Comparison of ENCODE assay signal across 8 cellular contexts in genomic region chr14:35045798-35046047, GRCh38. TPM values are rescaled to one million over a fixed set of nuclear protein-coding genes. Genes with fewer than 3 reads are reported as not detected.
A peak's percentile ranks its signal among the peaks of the same experiment; 100 is the strongest.
DNase-seq lines count a peak whose midpoint lies in the region; ATAC-seq, FAIRE-seq and TF ChIP-seq lines count a peak whose summit lies in the region.

No MANE protein-coding gene starts in this region.

- H3K4me1 ChIP-seq in DND-41 (ENCODE audit: insufficient read depth, low read length) (peaks cover 26% of the 10 kb centered on the region), OCI-LY3 (ENCODE audit: low read length) (peaks cover 9% of the 10 kb centered on the region), endothelial cell of umbilical vein (ENCODE audit: control insufficient read depth, extremely low read depth, insufficient read depth, low read length) (peaks cover 20% of the 10 kb centered on the region), ovary (ENCODE audit: insufficient read depth) (no peaks in the 10 kb centered on the region)

- BruUV-seq in endothelial cell of umbilical vein (replicated peaks; lab: Mats Ljungman, UMichigan) = TSS peak; percentile 87

- no peaks in the 10 kb centered on the region; the same call in 1 of the 2 replicates for H3K36me3 ChIP-seq in DND-41 (ENCODE audit: insufficient read depth, low read length)
- H3K36me3 ChIP-seq in OCI-LY3 (replicated peaks; ENCODE audit: low read depth, low read length) = no peaks in the 10 kb centered on the region
- no peaks in the 10 kb centered on the region for H3K36me3 ChIP-seq in endothelial cell of umbilical vein (ENCODE audit: control insufficient read depth in 2 of 2, extremely low read depth in 1 of 2, insufficient read depth in 2 of 2, low read length in 2 of 2)
- H3K36me3 ChIP-seq in ovary = no peaks in the 10 kb centered on the region

- TF ChIP-seq EP300 in ovary (IDR thresholded peaks at IDR 0.05) = no peak

- H3K79me2 ChIP-seq in DND-41 (ENCODE audit: insufficient read depth, low read length) (peaks cover 5% of the 10 kb centered on the region), OCI-LY3 (ENCODE audit: low read length) (peaks cover 6% of the 10 kb centered on the region; the same call in 1 of the 2 replicates), endothelial cell of umbilical vein (ENCODE audit: control insufficient read depth, insufficient read depth, low read length) (peaks cover 11% of the 10 kb centered on the region)

- H3K9me3 ChIP-seq in DND-41 (ENCODE audit: insufficient read depth, low read length, severe bottlenecking) (no peaks in the 10 kb centered on the region), OCI-LY3 (ENCODE audit: insufficient read depth, low read length) (no peaks in the 10 kb centered on the region), endothelial cell of umbilical vein (replicated peaks; ENCODE audit: control insufficient read depth, insufficient read depth, low read length) (no peaks in the 10 kb centered on the region), ovary (no peaks in the 10 kb centered on the region)

- H3K4me3 ChIP-seq in DND-41 (ENCODE audit: low read depth in 1 of 2, low read length in 2 of 2) (peak overlapping the region; percentile 79 to 81; a peak in 3 of 4 replicates), OCI-LY3 (ENCODE audit: low read length) (peak overlapping the region; percentile 91), endothelial cell of umbilical vein (replicated peaks in 1 of 3; ENCODE audit: insufficient read depth in 1 of 3, low read depth in 1 of 3, low read length in 3 of 3) (peak overlapping the region; percentile 63 to 91 (median 69)), ovary (peak overlapping the region; percentile 77)

- no peaks in the 10 kb centered on the region for H4K20me1 ChIP-seq in DND-41 (ENCODE audit: insufficient read depth, low read length)
- H4K20me1 ChIP-seq in OCI-LY3 (ENCODE audit: insufficient read depth, low read length) = no peaks in the 10 kb centered on the region
- no peaks in the 10 kb centered on the region for H4K20me1 ChIP-seq in endothelial cell of umbilical vein (replicated peaks; ENCODE audit: control insufficient read depth, extremely low read depth, insufficient read depth, low read length)

- WGBS in ovary, 3 donors = 0% methylated on average over 6 of the region's 6 CpGs

- intact Hi-C loops in endothelial cell of umbilical vein (cut with micrococcal nuclease) = loop anchor here (1.0 to 5.0 kb wide), 4 partner anchors 63 to 367 kb away; partner anchors contain the start of genes BAZ1A, PPP2R3C and SRP54
- intact Hi-C loops in ovary (cut with DNase I) = loop anchor here in 2 of 4 donors (5.0 to 10.0 kb wide), 2 partner anchors 63 to 369 kb away; partner anchors contain the start of gene SRP54 (in 1 of the 2)

- H3K27ac ChIP-seq in DND-41 (ENCODE audit: low read length) (peak overlapping the region; percentile 59), OCI-LY3 (ENCODE audit: low read length) (peak overlapping the region; percentile 71), endothelial cell of umbilical vein (ENCODE audit: insufficient read depth, low read depth, low read length) (peak overlapping the region; percentile 94), ovary (peak overlapping the region; percentile 25 to 92)

- H2AFZ ChIP-seq in DND-41 (ENCODE audit: low read depth, low read length) (peak overlapping the region; percentile 78), OCI-LY3 (ENCODE audit: low read depth, low read length) (peak overlapping the region; percentile 92), endothelial cell of umbilical vein (ENCODE audit: low read depth, low read length) (peak overlapping the region; percentile 90)

- dilution Hi-C loops in endothelial cell of umbilical vein (cut with MboI; ENCODE audit: extremely low pct_ligation_motif_present, low sequenced_read_pairs) = no loop called here

- POLR2A ChIA-PET in endothelial cell of umbilical vein (lab: Charles Lee) = interaction anchor here (0.8 to 1.4 kb wide), 7 partner anchors 19 to 395 kb away, joined by 3 to 10 read pairs (median 4); partner anchors contain the start of genes BAZ1A, NFKBIA and SRP54

- no peak for FAIRE-seq in endothelial cell of umbilical vein (lab: Jason Lieb, UNC)

- DNase-seq in DND-41 = no peak
- DNase-seq in endothelial cell of umbilical vein (ENCODE audit: low read depth, low spot score) = no peak
- DNase-seq in ovary = no peak
- no peak for DNase-seq in amniotic stem cell (lab: John Stamatoyannopoulos, UW)
- no peak for DNase-seq in EL

- TF ChIP-seq POLR2A in endothelial cell of umbilical vein (IDR thresholded peaks at IDR 0.05; ENCODE audit: low read depth, low read length) = no peak
- TF ChIP-seq POLR2A in ovary (IDR thresholded peaks at IDR 0.05) = no peak

- CTCF ChIA-PET in endothelial cell of umbilical vein (lab: Charles Lee) = interaction anchor here (1.1 to 1.8 kb wide), 4 partner anchors 10 to 373 kb away, joined by 3 to 6 read pairs (median 5); no protein-coding TSS in a partner anchor

- peak overlapping the region; percentile 78 for H3K9ac ChIP-seq in DND-41 (ENCODE audit: low read depth, low read length)
- H3K9ac ChIP-seq in OCI-LY3 (ENCODE audit: low read length) = peak overlapping the region; percentile 79
- H3K9ac ChIP-seq in endothelial cell of umbilical vein (replicated peaks; ENCODE audit: extremely low read depth, insufficient read depth, low read length) = peak overlapping the region; percentile 93

- ATAC-seq in DND-41 (ENCODE audit: insufficient read depth, low read depth) = no peak; the same call in 2 of the 3 replicates
- ATAC-seq in GM21526 (IDR thresholded peaks at IDR 0.05; ENCODE audit: low FRiP score, unreplicated experiment) = no peak
- no peak for ATAC-seq in HG03196 (IDR thresholded peaks at IDR 0.05; ENCODE audit: unreplicated experiment)

- TF ChIP-seq CTCF in DND-41 (IDR thresholded peaks at IDR 0.05; ENCODE audit: borderline replicate concordance, extremely low read depth, low read length, poor library complexity, severe bottlenecking) (no peak), OCI-LY3 (IDR thresholded peaks at IDR 0.05; ENCODE audit: low read depth, low read length) (no peak), endothelial cell of umbilical vein (IDR thresholded peaks at IDR 0.05; ENCODE audit: extremely low read depth in 1 of 2, insufficient read depth in 1 of 2, low read depth in 1 of 2, low read length in 2 of 2) (no peak), ovary (IDR thresholded peaks at IDR 0.05) (no peak)

- no peaks in the 10 kb centered on the region for H3K9me1 ChIP-seq in endothelial cell of umbilical vein (replicated peaks; ENCODE audit: control insufficient read depth, extremely low read depth, insufficient read depth, low read length)

- H3K4me2 ChIP-seq in DND-41 (ENCODE audit: insufficient read depth, low read length) (peak overlapping the region; percentile 95), OCI-LY3 (ENCODE audit: low read length) (peak overlapping the region; percentile 74), endothelial cell of umbilical vein (ENCODE audit: insufficient read depth, low read length) (peak overlapping the region; percentile 96)

- H3K27me3 ChIP-seq in DND-41 (ENCODE audit: insufficient read depth, low read length, poor library complexity) = no peaks in the 10 kb centered on the region
- no peaks in the 10 kb centered on the region for H3K27me3 ChIP-seq in OCI-LY3 (ENCODE audit: low read depth, low read length)
- no peaks in the 10 kb centered on the region for H3K27me3 ChIP-seq in endothelial cell of umbilical vein (ENCODE audit: control insufficient read depth in 2 of 2, insufficient read depth in 2 of 2, low read length in 2 of 2)
- H3K27me3 ChIP-seq in ovary = no peaks in the 10 kb centered on the region

TF ChIP-seq in endothelial cell of umbilical vein, 7 proteins besides CTCF, POLR2A, EP300 and RAD21:
- TF ChIP-seq MYC (IDR thresholded peaks at IDR 0.05; ENCODE audit: low read depth, low read length) = no peak
- TF ChIP-seq POLR2AphosphoS5 (IDR thresholded peaks at IDR 0.05; ENCODE audit: insufficient read depth, low read depth, low read length) = no peak
- no peak for TF ChIP-seq FOS (IDR thresholded peaks at IDR 0.05; ENCODE audit: borderline replicate concordance, insufficient read depth, low read length)
- no peak for TF ChIP-seq GATA2 (IDR thresholded peaks at IDR 0.05; ENCODE audit: insufficient read depth, insufficient read length, low read depth, low read length)
- TF ChIP-seq JUN (IDR thresholded peaks at IDR 0.05; ENCODE audit: borderline replicate concordance, insufficient read depth, insufficient read length, low read depth) = no peak
- no peak for TF ChIP-seq EZH2 (IDR thresholded peaks at IDR 0.05; ENCODE audit: borderline replicate concordance, low read depth, low read length, severe bottlenecking)
- TF ChIP-seq MAX (IDR thresholded peaks at IDR 0.05; ENCODE audit: insufficient read depth, insufficient read length) = no peak

RNA-seq across cellular contexts. Expression of gene FAM177A1, which starts 0.3 kb away (rescaled TPM):
- 48.2 and 64.1 TPM in 2 replicates for total RNA-seq in endothelial cell of umbilical vein
- polyA plus RNA-seq in endothelial cell of umbilical vein = 19.9 and 22.1 TPM in 2 replicates
- 25.0 and 25.3 TPM in 2 replicates for polyA plus RNA-seq in endothelial cell of umbilical vein (2011; cell fraction: cytosol; rRNA removed)
- polyA plus RNA-seq in endothelial cell of umbilical vein (2011; cell fraction: nucleus; rRNA removed) = 12.2 and 14.5 TPM in 2 replicates
- polyA plus RNA-seq in endothelial cell of umbilical vein (2012) = 45.5 and 46.8 TPM in 2 replicates
- polyA minus RNA-seq in endothelial cell of umbilical vein = 7.0 and 15.4 TPM in 2 replicates
- polyA minus RNA-seq in endothelial cell of umbilical vein (2011; cell fraction: cytosol; rRNA and poly(A)+ RNA removed) = 19.0 TPM
- 8.7 and 12.9 TPM in 2 replicates for polyA minus RNA-seq in endothelial cell of umbilical vein (2011; cell fraction: nucleus; rRNA and poly(A)+ RNA removed)
- total RNA-seq in ovary = 10 to 100 TPM; 15.7 to 45.9 (median 35.5) TPM
- polyA plus RNA-seq in ovary = 10 to 100 TPM; 26.2 to 46.8 TPM
